In genomic region chr11:30342736-30343166, GRCh38 we compare ENCODE assay signal across 9 cellular contexts. TPM values are rescaled to one million over a fixed set of nuclear protein-coding genes. Genes with fewer than 3 reads are reported as not detected.
DNase-seq lines count a peak whose midpoint lies in the region; ATAC-seq lines count a peak whose summit lies in the region.
"Had no signal": no experiment of that assay in that cellular context is flagged by ENCODE, and none has a peak within 500 bp of the region (broad histone marks: within the 10 kb centered on the region; RNA-seq: fewer than 3 reads in every experiment).

No MANE protein-coding gene starts in this region.

- peak overlapping the region; percentile 89 for H3K27ac ChIP-seq in Karpas-422 (ENCODE audit: low read length)

- H3K9me3 ChIP-seq in Karpas-422 (ENCODE audit: low read length) = no peaks in the 10 kb centered on the region
- H3K9me3 ChIP-seq: heart left ventricle had no signal

- 0 out of 2 replicates have a peak, but pooled peaks cover 5% of the 10 kb centered on the region for H3K79me2 ChIP-seq in Karpas-422 (ENCODE audit: low read length)

- ATAC-seq in GM18907 (IDR thresholded peaks at IDR 0.05; ENCODE audit: unreplicated experiment) (peak; percentile 99), HG02610 (IDR thresholded peaks at IDR 0.05; ENCODE audit: unreplicated experiment) (peak; percentile 95), left lobe of liver (no peak)
- peak; percentile 16 to 44 for ATAC-seq in naive thymus-derived CD8-positive, alpha-beta T cell
- no peak for ATAC-seq in activated CD4-positive, alpha-beta T cell treated with anti-CD3 and anti-CD28 coated beads for 36 hours

- DNase-seq in Karpas-422 (peak; percentile 86), amniotic stem cell (lab: John Stamatoyannopoulos, UW) (no peak), NCI-H1417 treated with DMSO at 0.1 percent for 48 hours (lab: John Stamatoyannopoulos, UW) (no peak), left lobe of liver (ENCODE audit: low spot score) (no peak)
- DNase-seq in naive thymus-derived CD8-positive, alpha-beta T cell = no peak
- no peak for DNase-seq in activated CD4-positive, alpha-beta T cell treated with anti-CD3 and anti-CD28 coated beads for 36 hours
- DNase-seq: heart left ventricle had no signal

- POLR2A ChIA-PET in naive thymus-derived CD8-positive, alpha-beta T cell (lab: Charles Lee) = interaction anchor here (0.7 kb wide), 1 partner anchor 16 kb away, joined by 4 read pairs; no protein-coding TSS in a partner anchor
- POLR2A ChIA-PET in activated CD4-positive, alpha-beta T cell treated with anti-CD3 and anti-CD28 coated beads for 36 hours (lab: Charles Lee) = no interaction called here

- peaks cover 7% of the 10 kb centered on the region; the same call in 1 of the 2 replicates for H3K36me3 ChIP-seq in Karpas-422 (ENCODE audit: insufficient read depth, low read length)

- H3K9me2 ChIP-seq in Karpas-422 (replicated peaks; ENCODE audit: insufficient read depth, low read length) = no peaks in the 10 kb centered on the region

- no peaks in the 10 kb centered on the region for H3K27me3 ChIP-seq in Karpas-422 (ENCODE audit: low read length)
- H3K27me3 ChIP-seq: heart left ventricle had no signal

- H4K20me1 ChIP-seq in Karpas-422 (ENCODE audit: insufficient read depth, low read depth, low read length) = no peaks in the 10 kb centered on the region

- H3K4me1 Mint-ChIP-seq in naive thymus-derived CD8-positive, alpha-beta T cell = peaks cover 0 to 26% (median 5%) of the 10 kb centered on the region in 4 donors
- H3K4me1 Mint-ChIP-seq in activated CD4-positive, alpha-beta T cell treated with anti-CD3 and anti-CD28 coated beads for 36 hours = no peaks in the 10 kb centered on the region

- peak overlapping the region; percentile 45 for H3K4me3 ChIP-seq in Karpas-422 (ENCODE audit: low read length)
- H3K4me3 ChIP-seq: heart left ventricle had no signal

- peak overlapping the region; percentile 49 for H3K9ac ChIP-seq in Karpas-422 (ENCODE audit: low read length)

- CTCF ChIA-PET in activated CD4-positive, alpha-beta T cell treated with anti-CD3 and anti-CD28 coated beads for 36 hours (lab: Charles Lee) = interaction anchor here (0.7 kb wide), 1 partner anchor 217 kb away, joined by 3 read pairs; no protein-coding TSS in a partner anchor

- peaks cover 29% of the 10 kb centered on the region for H3K4me1 ChIP-seq in Karpas-422 (ENCODE audit: low read length)

- H3K27me3 Mint-ChIP-seq in naive thymus-derived CD8-positive, alpha-beta T cell = no peaks in the 10 kb centered on the region
- no peaks in the 10 kb centered on the region for H3K27me3 Mint-ChIP-seq in activated CD4-positive, alpha-beta T cell treated with anti-CD3 and anti-CD28 coated beads for 36 hours

- intact Hi-C loops in activated CD4-positive, alpha-beta T cell treated with anti-CD3 and anti-CD28 coated beads for 36 hours (cut with DNase I, micrococcal nuclease) = loop anchor here in 1 of 2 experiments (10.0 kb wide), 1 partner anchor 242 kb away; the partner anchor contains the start of gene MPPED2

- H3K4me2 ChIP-seq in Karpas-422 (ENCODE audit: low read depth, low read length, poor library complexity, severe bottlenecking) = peak overlapping the region; percentile 59

- peaks cover 0 to 20% (median 2%) of the 10 kb centered on the region in 3 donors for H3K36me3 Mint-ChIP-seq in naive thymus-derived CD8-positive, alpha-beta T cell
- peaks cover 19% of the 10 kb centered on the region for H3K36me3 Mint-ChIP-seq in activated CD4-positive, alpha-beta T cell treated with anti-CD3 and anti-CD28 coated beads for 36 hours (ENCODE audit: low read depth)

- no peaks in the 10 kb centered on the region for H3K9me3 Mint-ChIP-seq in naive thymus-derived CD8-positive, alpha-beta T cell
- no peaks in the 10 kb centered on the region for H3K9me3 Mint-ChIP-seq in activated CD4-positive, alpha-beta T cell treated with anti-CD3 and anti-CD28 coated beads for 36 hours (ENCODE audit: low read depth)

- peak overlapping the region in 1 of 10 donors; percentile 17 for H3K4me3 Mint-ChIP-seq in naive thymus-derived CD8-positive, alpha-beta T cell
- H3K4me3 Mint-ChIP-seq in activated CD4-positive, alpha-beta T cell treated with anti-CD3 and anti-CD28 coated beads for 36 hours = no peak overlapping the region

- peak overlapping the region; percentile 77 for H2AFZ ChIP-seq in Karpas-422 (ENCODE audit: low read length)

- H3K27ac Mint-ChIP-seq in naive thymus-derived CD8-positive, alpha-beta T cell = peak overlapping the region in 4 of 10 donors; percentile 29 to 76 (median 34)
- H3K27ac Mint-ChIP-seq in activated CD4-positive, alpha-beta T cell treated with anti-CD3 and anti-CD28 coated beads for 36 hours = no peak overlapping the region

RNA-seq across cellular contexts. Expression of gene ARL14EP, which starts 19.8 kb away (rescaled TPM):
- 17.4 and 38.2 TPM in 2 replicates for total RNA-seq in Karpas-422 (2014; rRNA removed; shearing (Covaris generic); ENCODE audit: low replicate concordance)
- 10 to 100 TPM; 70.3 to 73.6 TPM for total RNA-seq in naive thymus-derived CD8-positive, alpha-beta T cell
- 10 to 100 TPM; 65.8 to 78.6 (median 71.2) TPM for polyA plus RNA-seq in naive thymus-derived CD8-positive, alpha-beta T cell
- total RNA-seq in activated CD4-positive, alpha-beta T cell treated with anti-CD3 and anti-CD28 coated beads for 36 hours = 10 to 100 TPM; 34.8 to 51.8 TPM
- total RNA-seq in left lobe of liver = 8.6 TPM

Comparison
In these comparisons a context has a peak if more than half of its experiments do, and no peak if none do; other contexts are left out.
1. ATAC-seq: peak in GM18907 (single experiment), HG02610 (single experiment) and naive thymus-derived CD8-positive, alpha-beta T cell (2 of 2); none in activated CD4-positive, alpha-beta T cell treated with anti-CD3 and anti-CD28 coated beads for 36 hours (single experiment) and left lobe of liver (single experiment).